ENCODE assay signal across 1 cellular context in genomic region chr2:42754776-42755140, GRCh38.
TF ChIP-seq lines count a peak whose summit lies in the region.

No MANE protein-coding gene starts in this region.

TF ChIP-seq in GM12878, 131 proteins besides CTCF, POLR2A, EP300 and RAD21:
- TF ChIP-seq CBX3 (IDR thresholded peaks at IDR 0.05; ENCODE audit: borderline replicate concordance, low read depth) = no peak
- TF ChIP-seq RELA (IDR thresholded peaks at IDR 0.05; ENCODE audit: borderline replicate concordance, partially characterized antibody) = no peak
- no peak for TF ChIP-seq SMC3 (IDR thresholded peaks at IDR 0.05; ENCODE audit: borderline replicate concordance, low read length)
- no peak for TF ChIP-seq TCF3 (IDR thresholded peaks at IDR 0.05; ENCODE audit: borderline replicate concordance, insufficient read depth, low read depth, low read length)
- TF ChIP-seq SKIL (IDR thresholded peaks at IDR 0.05; ENCODE audit: low read depth, poor library complexity, severe bottlenecking) = no peak
- no peak for TF ChIP-seq HCFC1 (IDR thresholded peaks at IDR 0.05; ENCODE audit: low read length)
- TF ChIP-seq MXI1 (IDR thresholded peaks at IDR 0.05; ENCODE audit: low read depth, low read length) = no peak
- TF ChIP-seq USF1 (IDR thresholded peaks at IDR 0.05; ENCODE audit: borderline replicate concordance, extremely low read length, insufficient read depth, low read depth, low read length) = no peak
- TF ChIP-seq SMARCA5 (IDR thresholded peaks at IDR 0.05) = no peak
- no peak for TF ChIP-seq BRCA1 (IDR thresholded peaks at IDR 0.05; ENCODE audit: low read depth, low read length)
- TF ChIP-seq CHD2 (IDR thresholded peaks at IDR 0.05; ENCODE audit: borderline replicate concordance, low read depth, low read length) = no peak
- TF ChIP-seq RB1 (IDR thresholded peaks at IDR 0.05; ENCODE audit: borderline replicate concordance) = no peak
